8 cellular contexts compared by ENCODE assay signal in the genomic region with DNA sequence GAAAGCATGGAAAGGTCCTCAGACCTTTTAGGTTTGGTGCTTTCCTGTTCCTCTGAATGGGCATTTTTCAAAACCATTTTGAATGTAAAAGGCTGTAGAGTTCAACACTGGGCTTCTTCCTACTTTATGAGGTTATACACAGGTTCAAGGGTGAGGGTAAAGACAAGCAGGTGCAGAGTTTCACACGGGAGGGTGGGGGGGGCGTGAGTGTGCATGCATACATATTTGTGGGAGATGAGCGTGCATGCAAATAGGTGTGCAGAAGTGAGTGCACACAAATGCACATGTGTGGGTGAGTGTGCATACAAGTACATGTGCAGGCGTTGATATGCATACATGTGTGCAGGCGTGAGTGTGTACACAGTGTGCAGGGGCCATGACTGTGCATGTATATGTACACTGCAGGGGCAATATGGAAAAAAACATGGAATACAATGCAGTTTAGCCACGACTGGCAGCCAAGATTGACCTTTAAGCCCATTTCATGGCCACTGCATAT.
DNase-seq lines count a peak whose midpoint lies in the region; ATAC-seq and TF ChIP-seq lines count a peak whose summit lies in the region.

No MANE protein-coding gene starts in this region.

- peaks cover 42% of the 10 kb centered on the region for H3K4me1 Mint-ChIP-seq in CD4-positive, alpha-beta T cell (ENCODE audit: low read depth)
- peaks cover 46 to 59% of the 10 kb centered on the region in 2 donors for H3K4me1 Mint-ChIP-seq in effector memory CD8-positive, alpha-beta T cell (ENCODE audit: low read depth in 2 of 2)

- no peak for DNase-seq in CD4-positive, alpha-beta T cell
- no peak for DNase-seq in effector memory CD8-positive, alpha-beta T cell
- no peak for DNase-seq in NCI-H1048 (lab: John Stamatoyannopoulos, UW)
- DNase-seq in midbrain (lab: John Stamatoyannopoulos, UW) = no peak
- no peak for DNase-seq in DMS 273 treated with DMSO at 0.1 percent for 48 hours (lab: John Stamatoyannopoulos, UW)
- no peak for DNase-seq in Kasumi-1 (lab: John Stamatoyannopoulos, UW)

- no peaks in the 10 kb centered on the region for H3K9me3 Mint-ChIP-seq in CD4-positive, alpha-beta T cell
- H3K9me3 Mint-ChIP-seq in effector memory CD8-positive, alpha-beta T cell = no peaks in the 10 kb centered on the region

- CTCF ChIA-PET in CD4-positive, alpha-beta T cell (lab: Charles Lee) = interaction anchor here (0.7 to 1.7 kb wide), 5 partner anchors 12 to 544 kb away, joined by 3 to 8 read pairs (median 3); no protein-coding TSS in a partner anchor

- no peak for ATAC-seq in CD4-positive, alpha-beta T cell (ENCODE audit: poor library complexity)
- ATAC-seq in GM19467 (IDR thresholded peaks at IDR 0.05; ENCODE audit: unreplicated experiment) = peak; percentile 7
- peak; percentile 16 for ATAC-seq in HG03460 (IDR thresholded peaks at IDR 0.05; ENCODE audit: unreplicated experiment)
- peak; percentile 9 for ATAC-seq in effector memory CD8-positive, alpha-beta T cell (replicated peaks)

- no peaks in the 10 kb centered on the region for H3K36me3 Mint-ChIP-seq in CD4-positive, alpha-beta T cell (ENCODE audit: low read depth)
- H3K36me3 Mint-ChIP-seq in effector memory CD8-positive, alpha-beta T cell (ENCODE audit: insufficient read depth) = peaks cover 15% of the 10 kb centered on the region

- peak overlapping the region; percentile 96 for H3K27ac Mint-ChIP-seq in CD4-positive, alpha-beta T cell
- H3K27ac Mint-ChIP-seq in effector memory CD8-positive, alpha-beta T cell = peak overlapping the region; percentile 94 to 100

- TF ChIP-seq CTCF in CD4-positive, alpha-beta T cell (IDR thresholded peaks at IDR 0.05) = no peak

- H3K9me3 ChIP-seq in CD4-positive, alpha-beta T cell (ENCODE audit: control insufficient read depth, low read length) = no peaks in the 10 kb centered on the region

- peak overlapping the region; percentile 59 for H3K4me3 Mint-ChIP-seq in CD4-positive, alpha-beta T cell
- H3K4me3 Mint-ChIP-seq in effector memory CD8-positive, alpha-beta T cell = peak overlapping the region; percentile 79 to 91

- H3K27me3 ChIP-seq in CD4-positive, alpha-beta T cell (ENCODE audit: control insufficient read depth, insufficient read depth, low read length) = no peaks in the 10 kb centered on the region

- H3K27me3 Mint-ChIP-seq in CD4-positive, alpha-beta T cell = no peaks in the 10 kb centered on the region
- no peaks in the 10 kb centered on the region for H3K27me3 Mint-ChIP-seq in effector memory CD8-positive, alpha-beta T cell

- POLR2A ChIA-PET in CD4-positive, alpha-beta T cell (lab: Charles Lee) = interaction anchor here (0.6 to 1.6 kb wide), 3 partner anchors 249 to 342 kb away, joined by 3 to 5 read pairs (median 3); no protein-coding TSS in a partner anchor

- intact Hi-C loops in CD4-positive, alpha-beta T cell (cut with DNase I, micrococcal nuclease) = loop anchor here in 1 of 2 experiments (2.0 to 5.0 kb wide), 3 partner anchors 13 to 341 kb away; a partner anchor contains a TSS

- H3K27ac ChIP-seq in CD4-positive, alpha-beta T cell (ENCODE audit: low read depth, low read length) = peak overlapping the region; percentile 62
